ENCODE assay signal across 8 cellular contexts in genomic region chr14:96504353-96504752, GRCh38. TPM values are rescaled to one million over a fixed set of nuclear protein-coding genes. Genes with fewer than 3 reads are reported as not detected.
DNase-seq lines count a peak whose midpoint lies in the region; ATAC-seq and TF ChIP-seq lines count a peak whose summit lies in the region.
"Not testable (repeated sequence)": the region's sequence is repeated elsewhere in the genome, so short reads cannot be mapped to it uniquely, and the experiment has no call there.

No MANE protein-coding gene starts in this region.

- not testable (repeated sequence) for H3K9me3 ChIP-seq in BLaER1; HUES48 (ENCODE audit: control insufficient read depth, insufficient read depth, low read length); heart left ventricle

- peak overlapping the region; percentile 98 for H3K9ac ChIP-seq in BLaER1
- H3K9ac ChIP-seq in HUES48 (ENCODE audit: low read depth, low read length) = not testable (repeated sequence)

- 89 to 94% (median 92%) methylated on average over 12 of the region's 12 CpGs for WGBS in heart left ventricle, 4 donors

- TF ChIP-seq CTCF in coronary artery (IDR thresholded peaks at IDR 0.05); heart left ventricle (IDR thresholded peaks at IDR 0.05): not testable (repeated sequence)

- peaks cover 69% of the 10 kb centered on the region for H4K20me1 ChIP-seq in BLaER1

- intact Hi-C loops in activated T-helper 2 cell treated with anti-CD3 and anti-CD28 coated beads, Interferon-gamma antibody, Interleukin-2, Interleukin-4, amounts not matched to agents 10 μg/mL and 5 μg/mL and 100 μg/mL, durations not matched to agents 14 hours and 24 hours and 36 hours (cut with micrococcal nuclease) = loop anchor here (10.0 kb wide), 1 partner anchor 110 kb away; the partner anchor contains the start of gene AK7
- intact Hi-C loops in heart left ventricle (cut with DNase I) = loop anchor here in 1 of 10 donors (10.0 kb wide), 1 partner anchor 140 kb away; the partner anchor contains the start of genes ATG2B and GSKIP

- TF ChIP-seq POLR2A in heart left ventricle (IDR thresholded peaks at IDR 0.05) = not testable (repeated sequence)

- not testable (repeated sequence) for ATAC-seq in heart left ventricle; natural killer cell treated with Interleukin-12 subunit alpha and Interleukin-12 subunit beta and Interleukin-15 and Interleukin-18, amount 100 ng/mL, for 72 hours; stimulated activated naive B cell treated with anti-CD40 and anti-IgM and Interleukin-4, amounts not matched to agents 10 μg/mL and 1 μg/mL and 100 μg/mL, for 72 hours (replicated peaks)

- not testable (repeated sequence) for H3K27me3 ChIP-seq in BLaER1; HUES48 (ENCODE audit: control insufficient read depth, insufficient read depth, low read length); heart left ventricle

- not testable (repeated sequence) for H3K27ac Mint-ChIP-seq in T-helper 1 cell treated with Interleukin-12 subunit alpha and Interleukin-12 subunit beta and Interleukin-4 antibody, amounts not matched to agents 30 μg/mL and 1 μg/mL, for 36 hours; activated T-helper 2 cell treated with anti-CD3 and anti-CD28 coated beads, Interferon-gamma antibody, Interleukin-2, Interleukin-4, amounts not matched to agents 10 μg/mL and 5 μg/mL and 100 μg/mL, durations not matched to agents 14 hours and 24 hours and 36 hours
- peak overlapping the region; percentile 94 for H3K27ac Mint-ChIP-seq in natural killer cell treated with Interleukin-12 subunit alpha and Interleukin-12 subunit beta and Interleukin-15 and Interleukin-18, amount 100 ng/mL, for 72 hours
- peak overlapping the region; percentile 80 for H3K27ac Mint-ChIP-seq in stimulated activated naive B cell treated with anti-CD40 and anti-IgM and Interleukin-4, amounts not matched to agents 10 μg/mL and 1 μg/mL and 100 μg/mL, for 72 hours

- H3K9me3 Mint-ChIP-seq in T-helper 1 cell treated with Interleukin-12 subunit alpha and Interleukin-12 subunit beta and Interleukin-4 antibody, amounts not matched to agents 30 μg/mL and 1 μg/mL, for 36 hours; activated T-helper 2 cell treated with anti-CD3 and anti-CD28 coated beads, Interferon-gamma antibody, Interleukin-2, Interleukin-4, amounts not matched to agents 10 μg/mL and 5 μg/mL and 100 μg/mL, durations not matched to agents 14 hours and 24 hours and 36 hours; natural killer cell treated with Interleukin-12 subunit alpha and Interleukin-12 subunit beta and Interleukin-15 and Interleukin-18, amount 100 ng/mL, for 72 hours; stimulated activated naive B cell treated with anti-CD40 and anti-IgM and Interleukin-4, amounts not matched to agents 10 μg/mL and 1 μg/mL and 100 μg/mL, for 72 hours: not testable (repeated sequence)

- peaks cover 11% of the 10 kb centered on the region for H3K36me3 Mint-ChIP-seq in T-helper 1 cell treated with Interleukin-12 subunit alpha and Interleukin-12 subunit beta and Interleukin-4 antibody, amounts not matched to agents 30 μg/mL and 1 μg/mL, for 36 hours (ENCODE audit: low read depth)
- H3K36me3 Mint-ChIP-seq in activated T-helper 2 cell treated with anti-CD3 and anti-CD28 coated beads, Interferon-gamma antibody, Interleukin-2, Interleukin-4, amounts not matched to agents 10 μg/mL and 5 μg/mL and 100 μg/mL, durations not matched to agents 14 hours and 24 hours and 36 hours (ENCODE audit: low read depth) = peaks cover 36% of the 10 kb centered on the region
- H3K36me3 Mint-ChIP-seq in natural killer cell treated with Interleukin-12 subunit alpha and Interleukin-12 subunit beta and Interleukin-15 and Interleukin-18, amount 100 ng/mL, for 72 hours = not testable (repeated sequence)
- H3K36me3 Mint-ChIP-seq in stimulated activated naive B cell treated with anti-CD40 and anti-IgM and Interleukin-4, amounts not matched to agents 10 μg/mL and 1 μg/mL and 100 μg/mL, for 72 hours = peaks cover 27 to 32% of the 10 kb centered on the region in 2 donors

- H3K27me3 Mint-ChIP-seq in T-helper 1 cell treated with Interleukin-12 subunit alpha and Interleukin-12 subunit beta and Interleukin-4 antibody, amounts not matched to agents 30 μg/mL and 1 μg/mL, for 36 hours (ENCODE audit: low read depth); activated T-helper 2 cell treated with anti-CD3 and anti-CD28 coated beads, Interferon-gamma antibody, Interleukin-2, Interleukin-4, amounts not matched to agents 10 μg/mL and 5 μg/mL and 100 μg/mL, durations not matched to agents 14 hours and 24 hours and 36 hours (ENCODE audit: low read depth); natural killer cell treated with Interleukin-12 subunit alpha and Interleukin-12 subunit beta and Interleukin-15 and Interleukin-18, amount 100 ng/mL, for 72 hours; stimulated activated naive B cell treated with anti-CD40 and anti-IgM and Interleukin-4, amounts not matched to agents 10 μg/mL and 1 μg/mL and 100 μg/mL, for 72 hours: not testable (repeated sequence)

- peak overlapping the region; percentile 85 for H3K4me2 ChIP-seq in BLaER1

- H3K4me3 ChIP-seq in BLaER1 (peak overlapping the region; percentile 98), HUES48 (ENCODE audit: low read depth, low read length) (peak overlapping the region; percentile 99; the same call in 1 of the 2 replicates), coronary artery (peak overlapping the region; percentile 28), heart left ventricle (peak overlapping the region in 8 of 12 donors; percentile 75 to 98 (median 95))

- H3K4me3 Mint-ChIP-seq in T-helper 1 cell treated with Interleukin-12 subunit alpha and Interleukin-12 subunit beta and Interleukin-4 antibody, amounts not matched to agents 30 μg/mL and 1 μg/mL, for 36 hours = peak overlapping the region; percentile 92
- peak overlapping the region; percentile 98 for H3K4me3 Mint-ChIP-seq in activated T-helper 2 cell treated with anti-CD3 and anti-CD28 coated beads, Interferon-gamma antibody, Interleukin-2, Interleukin-4, amounts not matched to agents 10 μg/mL and 5 μg/mL and 100 μg/mL, durations not matched to agents 14 hours and 24 hours and 36 hours (ENCODE audit: low read depth)
- peak overlapping the region; percentile 95 for H3K4me3 Mint-ChIP-seq in natural killer cell treated with Interleukin-12 subunit alpha and Interleukin-12 subunit beta and Interleukin-15 and Interleukin-18, amount 100 ng/mL, for 72 hours
- peak overlapping the region; percentile 67 to 95 for H3K4me3 Mint-ChIP-seq in stimulated activated naive B cell treated with anti-CD40 and anti-IgM and Interleukin-4, amounts not matched to agents 10 μg/mL and 1 μg/mL and 100 μg/mL, for 72 hours

- not testable (repeated sequence) for H3K36me3 ChIP-seq in BLaER1, heart left ventricle
- H3K36me3 ChIP-seq in HUES48 (ENCODE audit: control insufficient read depth, insufficient read depth, low read length) = peaks cover 13% of the 10 kb centered on the region; the same call in 1 of the 2 replicates

- DNase-seq in activated T-helper 2 cell treated with anti-CD3 and anti-CD28 coated beads, Interferon-gamma antibody, Interleukin-2, Interleukin-4, amounts not matched to agents 10 μg/mL and 5 μg/mL and 100 μg/mL, durations not matched to agents 14 hours and 24 hours and 36 hours (ENCODE audit: low spot score); coronary artery (ENCODE audit: low spot score); heart left ventricle; natural killer cell treated with Interleukin-12 subunit alpha and Interleukin-12 subunit beta and Interleukin-15 and Interleukin-18, amount 100 ng/mL, for 72 hours (ENCODE audit: low spot score); stimulated activated naive B cell treated with anti-CD40 and anti-IgM and Interleukin-4, amounts not matched to agents 10 μg/mL and 1 μg/mL and 100 μg/mL, for 72 hours: not testable (repeated sequence)

- H3K4me1 ChIP-seq in BLaER1 (peaks cover 57% of the 10 kb centered on the region), HUES48 (ENCODE audit: control insufficient read depth, insufficient read depth, low read length) (peaks cover 26% of the 10 kb centered on the region), heart left ventricle (peaks cover 12 to 66% (median 38%) of the 10 kb centered on the region in 12 donors)

- not testable (repeated sequence) for H3K27ac ChIP-seq in BLaER1; HUES48 (ENCODE audit: low read depth, low read length); coronary artery
- H3K27ac ChIP-seq in heart left ventricle = peak overlapping the region in 2 of 12 donors; percentile 24 to 98

- H3K4me1 Mint-ChIP-seq in T-helper 1 cell treated with Interleukin-12 subunit alpha and Interleukin-12 subunit beta and Interleukin-4 antibody, amounts not matched to agents 30 μg/mL and 1 μg/mL, for 36 hours (ENCODE audit: low read depth) = peaks cover 40% of the 10 kb centered on the region
- H3K4me1 Mint-ChIP-seq in activated T-helper 2 cell treated with anti-CD3 and anti-CD28 coated beads, Interferon-gamma antibody, Interleukin-2, Interleukin-4, amounts not matched to agents 10 μg/mL and 5 μg/mL and 100 μg/mL, durations not matched to agents 14 hours and 24 hours and 36 hours (ENCODE audit: low read depth) = peaks cover 47% of the 10 kb centered on the region
- H3K4me1 Mint-ChIP-seq in natural killer cell treated with Interleukin-12 subunit alpha and Interleukin-12 subunit beta and Interleukin-15 and Interleukin-18, amount 100 ng/mL, for 72 hours (ENCODE audit: low read depth in 2 of 2) = peaks cover 50 to 51% of the 10 kb centered on the region in 2 donors
- H3K4me1 Mint-ChIP-seq in stimulated activated naive B cell treated with anti-CD40 and anti-IgM and Interleukin-4, amounts not matched to agents 10 μg/mL and 1 μg/mL and 100 μg/mL, for 72 hours = peaks cover 30 to 60% of the 10 kb centered on the region in 2 donors

RNA-seq across cellular contexts. Expression of gene PAPOLA, which starts 2.2 kb away (rescaled TPM):
- total RNA-seq in activated T-helper 2 cell treated with anti-CD3 and anti-CD28 coated beads, Interferon-gamma antibody, Interleukin-2, Interleukin-4, amounts not matched to agents 10 μg/mL and 5 μg/mL and 100 μg/mL, durations not matched to agents 14 hours and 24 hours and 36 hours = 211 and 217 TPM in 2 replicates
- 100 to 1,000 TPM in 7 of 9 donors, 10 to 100 TPM in 2; 88.4 to 147 (median 120) TPM for total RNA-seq in heart left ventricle
- polyA plus RNA-seq in heart left ventricle = 100 to 1,000 TPM in 1 of 2 donors, 10 to 100 TPM in 1; 72.0 to 112 TPM
- 100 to 1,000 TPM; 167 to 216 TPM for total RNA-seq in natural killer cell treated with Interleukin-12 subunit alpha and Interleukin-12 subunit beta and Interleukin-15 and Interleukin-18, amount 100 ng/mL, for 72 hours

Comparison
In these comparisons a context has a peak if more than half of its experiments do, and no peak if none do; other contexts are left out.
1. H3K4me3 ChIP-seq: peak in every context shown above with its lines; median percentile 99 in HUES48; 98 in BLaER1; 95 in heart left ventricle; 28 in coronary artery.